Comparison of ENCODE assay signal across 12 cellular contexts in genomic region chrX:12007881-12008280, GRCh38.
DNase-seq lines count a peak whose midpoint lies in the region; ATAC-seq, FAIRE-seq and TF ChIP-seq lines count a peak whose summit lies in the region.
"Had no signal": no experiment of that assay in that cellular context is flagged by ENCODE, and none has a peak within 500 bp of the region (broad histone marks: within the 10 kb centered on the region; RNA-seq: fewer than 3 reads in every experiment).

No MANE protein-coding gene starts in this region.

- no peaks in the 10 kb centered on the region for H3K27me3 ChIP-seq in astrocyte (ENCODE audit: insufficient read depth, low read length)
- H3K27me3 ChIP-seq: BE2C had no signal

- in situ Hi-C loops in KBM-7 (cut with MboI; ENCODE audit: low pct_unique_long_range_greater_than_20kb, low sequenced_read_pairs), result no loop called here

- peak; percentile 15 for DNase-seq in NOMO-1 treated with DMSO at 0.1 percent for 48 hours (lab: John Stamatoyannopoulos, UW; ENCODE audit: unreplicated experiment)
- no peak for DNase-seq in NOMO-1 treated with dmso at 0.1 percent for 144 hours (lab: John Stamatoyannopoulos, UW; ENCODE audit: unreplicated experiment)
- peak; percentile 89 for DNase-seq in astrocyte (ENCODE audit: low read depth)
- DNase-seq in non-pigmented ciliary epithelial cell (ENCODE audit: low read depth), result peak; percentile 51
- no peak for DNase-seq in KBM-7
- no peak for DNase-seq in hypothalamus (lab: John Stamatoyannopoulos, UW)
- no peak for DNase-seq in SIG-M5 treated with dmso at 0.1 percent for 504 hours (lab: John Stamatoyannopoulos, UW; ENCODE audit: unreplicated experiment)
- DNase-seq: activated T-cell treated with anti-CD3 and anti-CD28 coated beads, Interleukin-2, amount 50 U/mL, for 24 hours; BE2C; H7; stimulated activated naive CD4-positive, alpha-beta T cell had no signal

- no peaks in the 10 kb centered on the region for H3K9me3 ChIP-seq in astrocyte (ENCODE audit: insufficient read depth, low read depth, low read length)
- H3K9me3 ChIP-seq: BE2C had no signal

- peaks cover 10% of the 10 kb centered on the region for H3K4me1 Mint-ChIP-seq in astrocyte (ENCODE audit: low read depth, unreplicated experiment)

- peaks cover 12% of the 10 kb centered on the region for H3K4me1 ChIP-seq in astrocyte (ENCODE audit: insufficient read depth, low read length)
- H3K4me1 ChIP-seq: BE2C had no signal

- TF ChIP-seq CTCF in astrocyte (IDR thresholded peaks at IDR 0.05; ENCODE audit: insufficient read depth, low read depth, low read length), result no peak

- H3K36me3 ChIP-seq in astrocyte (ENCODE audit: insufficient read depth, low read length), result no peaks in the 10 kb centered on the region
- H3K36me3 ChIP-seq: BE2C had no signal

- peak; percentile 58 for FAIRE-seq in astrocyte (lab: Jason Lieb, UNC)

- no peaks in the 10 kb centered on the region for H4K20me1 ChIP-seq in astrocyte (ENCODE audit: insufficient read depth, low read length)

- H3K27ac ChIP-seq in astrocyte (ENCODE audit: low read depth, low read length), result peak overlapping the region; percentile 63

- H3K9ac ChIP-seq in astrocyte (ENCODE audit: low read length), result no peak overlapping the region

- no peak overlapping the region for H2AFZ ChIP-seq in astrocyte (ENCODE audit: low read depth, low read length)

- H3K4me3 ChIP-seq in astrocyte (ENCODE audit: insufficient read depth, low read depth, low read length), result no peak overlapping the region

- H3K79me2 ChIP-seq in astrocyte (ENCODE audit: insufficient read depth, low read length), result no peaks in the 10 kb centered on the region

- peak overlapping the region; percentile 50 for H3K4me2 ChIP-seq in astrocyte (ENCODE audit: low read length)

- no peaks in the 10 kb centered on the region for H3K9me3 Mint-ChIP-seq in astrocyte (ENCODE audit: unreplicated experiment)
- H3K9me3 Mint-ChIP-seq: activated T-cell treated with anti-CD3 and anti-CD28 coated beads, Interleukin-2, amount 50 U/mL, for 24 hours had no signal

- no peak overlapping the region for H3K4me3 Mint-ChIP-seq in astrocyte (ENCODE audit: unreplicated experiment)
- H3K4me3 Mint-ChIP-seq: activated T-cell treated with anti-CD3 and anti-CD28 coated beads, Interleukin-2, amount 50 U/mL, for 24 hours had no signal

- ATAC-seq in HG03342 (IDR thresholded peaks at IDR 0.05; ENCODE audit: unreplicated experiment), result peak; percentile 52

- H3K36me3 Mint-ChIP-seq in astrocyte (ENCODE audit: low read depth, unreplicated experiment), result no peaks in the 10 kb centered on the region

- peak overlapping the region; percentile 55 for H3K27ac Mint-ChIP-seq in astrocyte (ENCODE audit: unreplicated experiment)
- H3K27ac Mint-ChIP-seq: activated T-cell treated with anti-CD3 and anti-CD28 coated beads, Interleukin-2, amount 50 U/mL, for 24 hours had no signal

- H3K27me3 Mint-ChIP-seq in astrocyte (ENCODE audit: low read depth, unreplicated experiment), result no peaks in the 10 kb centered on the region

Comparison
In these comparisons a context has a peak if more than half of its experiments do, and no peak if none do; other contexts are left out.
1. DNase-seq: peak in NOMO-1 treated with DMSO at 0.1 percent for 48 hours (single experiment), astrocyte (single experiment) and non-pigmented ciliary epithelial cell (single experiment); none in NOMO-1 treated with dmso at 0.1 percent for 144 hours (single experiment), KBM-7 (single experiment), hypothalamus (0 of 51) and SIG-M5 treated with dmso at 0.1 percent for 504 hours (single experiment).